ENCODE assay signal across 15 cellular contexts in genomic region chr10:49184642-49185111, GRCh38. TPM values are rescaled to one million over a fixed set of nuclear protein-coding genes. Genes with fewer than 3 reads are reported as not detected.
DNase-seq lines count a peak whose midpoint lies in the region; ATAC-seq and FAIRE-seq lines count a peak whose summit lies in the region.
"Had no signal": no experiment of that assay in that cellular context is flagged by ENCODE, and none has a peak within 500 bp of the region (broad histone marks: within the 10 kb centered on the region; RNA-seq: fewer than 3 reads in every experiment).

No MANE protein-coding gene starts in this region.

- POLR2A ChIA-PET in activated CD4-positive, alpha-beta T cell treated with anti-CD3 and anti-CD28 coated beads for 36 hours (lab: Charles Lee): no interaction called here

- DNase-seq in activated CD4-positive, alpha-beta T cell treated with anti-CD3 and anti-CD28 coated beads for 36 hours: no peak
- DNase-seq in activated CD4-positive, alpha-beta T cell treated with anti-CD3 and anti-CD28 coated beads for 48 hours: no peak
- DNase-seq in GM18507 (ENCODE audit: extremely low spot score, insufficient read length, low read depth): no peak
- no peak for DNase-seq in activated T-cell treated with anti-CD3 and anti-CD28 coated beads, Interleukin-2, amount 50 U/mL, for 4 hours
- DNase-seq in natural killer cell treated with Interleukin-12 subunit alpha and Interleukin-12 subunit beta and Interleukin-15 and Interleukin-18, amount 100 ng/mL, for 72 hours (ENCODE audit: low spot score): no peak
- DNase-seq: SW 1271, thyroid gland had no signal

- H3K4me1 Mint-ChIP-seq in activated CD4-positive, alpha-beta T cell treated with anti-CD3 and anti-CD28 coated beads for 36 hours: peaks cover 36% of the 10 kb centered on the region
- peaks cover 57% of the 10 kb centered on the region for H3K4me1 Mint-ChIP-seq in activated T-cell treated with anti-CD3 and anti-CD28 coated beads, Interleukin-2, amount 50 U/mL, for 4 hours (ENCODE audit: low read depth)
- H3K4me1 Mint-ChIP-seq in natural killer cell treated with Interleukin-12 subunit alpha and Interleukin-12 subunit beta and Interleukin-15 and Interleukin-18, amount 100 ng/mL, for 72 hours (ENCODE audit: low read depth in 2 of 2): peaks cover 71 to 88% of the 10 kb centered on the region in 2 donors

- CTCF ChIA-PET in activated CD4-positive, alpha-beta T cell treated with anti-CD3 and anti-CD28 coated beads for 36 hours (lab: Charles Lee): no interaction called here

- peaks cover 16% of the 10 kb centered on the region for H3K27me3 Mint-ChIP-seq in activated CD4-positive, alpha-beta T cell treated with anti-CD3 and anti-CD28 coated beads for 36 hours
- peaks cover 8% of the 10 kb centered on the region for H3K27me3 Mint-ChIP-seq in activated T-cell treated with anti-CD3 and anti-CD28 coated beads, Interleukin-2, amount 50 U/mL, for 4 hours (ENCODE audit: low read depth)
- no peaks in the 10 kb centered on the region for H3K27me3 Mint-ChIP-seq in natural killer cell treated with Interleukin-12 subunit alpha and Interleukin-12 subunit beta and Interleukin-15 and Interleukin-18, amount 100 ng/mL, for 72 hours

- no peaks in the 10 kb centered on the region for H3K9me3 Mint-ChIP-seq in activated CD4-positive, alpha-beta T cell treated with anti-CD3 and anti-CD28 coated beads for 36 hours (ENCODE audit: low read depth)
- H3K9me3 Mint-ChIP-seq in activated T-cell treated with anti-CD3 and anti-CD28 coated beads, Interleukin-2, amount 50 U/mL, for 4 hours: no peaks in the 10 kb centered on the region
- H3K9me3 Mint-ChIP-seq in natural killer cell treated with Interleukin-12 subunit alpha and Interleukin-12 subunit beta and Interleukin-15 and Interleukin-18, amount 100 ng/mL, for 72 hours: no peaks in the 10 kb centered on the region

- peaks cover 4% of the 10 kb centered on the region for H3K36me3 Mint-ChIP-seq in activated CD4-positive, alpha-beta T cell treated with anti-CD3 and anti-CD28 coated beads for 36 hours (ENCODE audit: low read depth)
- peaks cover 5% of the 10 kb centered on the region for H3K36me3 Mint-ChIP-seq in activated T-cell treated with anti-CD3 and anti-CD28 coated beads, Interleukin-2, amount 50 U/mL, for 4 hours (ENCODE audit: insufficient read depth)
- H3K36me3 Mint-ChIP-seq in natural killer cell treated with Interleukin-12 subunit alpha and Interleukin-12 subunit beta and Interleukin-15 and Interleukin-18, amount 100 ng/mL, for 72 hours: peaks cover 15% of the 10 kb centered on the region

- no peak for ATAC-seq in activated CD4-positive, alpha-beta T cell treated with anti-CD3 and anti-CD28 coated beads for 36 hours
- ATAC-seq in activated T-cell treated with anti-CD3 and anti-CD28 coated beads, Interleukin-2, amount 50 U/mL, for 4 hours: no peak
- ATAC-seq in natural killer cell treated with Interleukin-12 subunit alpha and Interleukin-12 subunit beta and Interleukin-15 and Interleukin-18, amount 100 ng/mL, for 72 hours: no peak
- no peak for ATAC-seq in GM21717 (IDR thresholded peaks at IDR 0.05; ENCODE audit: unreplicated experiment)
- ATAC-seq in HG03442 (IDR thresholded peaks at IDR 0.05; ENCODE audit: unreplicated experiment): no peak
- no peak for ATAC-seq in HG03342 (IDR thresholded peaks at IDR 0.05; ENCODE audit: unreplicated experiment)

- peak overlapping the region; percentile 58 for H3K4me3 Mint-ChIP-seq in activated CD4-positive, alpha-beta T cell treated with anti-CD3 and anti-CD28 coated beads for 36 hours
- peak overlapping the region; percentile 84 for H3K4me3 Mint-ChIP-seq in activated T-cell treated with anti-CD3 and anti-CD28 coated beads, Interleukin-2, amount 50 U/mL, for 4 hours
- peak overlapping the region; percentile 88 for H3K4me3 Mint-ChIP-seq in natural killer cell treated with Interleukin-12 subunit alpha and Interleukin-12 subunit beta and Interleukin-15 and Interleukin-18, amount 100 ng/mL, for 72 hours

- intact Hi-C loops in activated CD4-positive, alpha-beta T cell treated with anti-CD3 and anti-CD28 coated beads for 36 hours (cut with DNase I, micrococcal nuclease): loop anchor here in 1 of 2 experiments (5.0 kb wide), 1 partner anchor 382 kb away; no protein-coding TSS in a partner anchor

- peak; percentile 24 for FAIRE-seq in GM18507 (lab: Jason Lieb, UNC)
- FAIRE-seq: GM19239 had no signal

- peak overlapping the region; percentile 15 for H3K27ac Mint-ChIP-seq in activated CD4-positive, alpha-beta T cell treated with anti-CD3 and anti-CD28 coated beads for 36 hours
- peak overlapping the region; percentile 93 to 99 for H3K27ac Mint-ChIP-seq in natural killer cell treated with Interleukin-12 subunit alpha and Interleukin-12 subunit beta and Interleukin-15 and Interleukin-18, amount 100 ng/mL, for 72 hours

RNA-seq across cellular contexts. Expression of gene TMEM273, which starts 3.5 kb away (rescaled TPM):
- total RNA-seq in activated CD4-positive, alpha-beta T cell treated with anti-CD3 and anti-CD28 coated beads for 36 hours: 10 to 100 TPM; 26.5 to 28.0 TPM
- total RNA-seq in activated T-cell treated with anti-CD3 and anti-CD28 coated beads, Interleukin-2, amount 50 U/mL, for 4 hours: 10 to 100 TPM; 35.3 to 96.4 (median 45.6) TPM
- total RNA-seq in natural killer cell treated with Interleukin-12 subunit alpha and Interleukin-12 subunit beta and Interleukin-15 and Interleukin-18, amount 100 ng/mL, for 72 hours: 10 to 100 TPM; 13.2 to 86.0 TPM
- total RNA-seq: A673, osteoblast had no signal

RNA-seq across cellular contexts. Expression of gene FAM170B, which starts 50.9 kb away (rescaled TPM):
- not detected for total RNA-seq in activated CD4-positive, alpha-beta T cell treated with anti-CD3 and anti-CD28 coated beads for 36 hours
- total RNA-seq in activated T-cell treated with anti-CD3 and anti-CD28 coated beads, Interleukin-2, amount 50 U/mL, for 4 hours: not detected
- under 1 TPM in 1 of 2 donors, not detected in 1; 0.31 TPM for total RNA-seq in natural killer cell treated with Interleukin-12 subunit alpha and Interleukin-12 subunit beta and Interleukin-15 and Interleukin-18, amount 100 ng/mL, for 72 hours
- total RNA-seq: A673; activated CD8-positive, alpha-beta memory T cell treated with anti-CD3 and anti-CD28 coated beads for 36 hours; ascending aorta; osteoblast; thyroid gland had no signal
